In the genomic region with DNA sequence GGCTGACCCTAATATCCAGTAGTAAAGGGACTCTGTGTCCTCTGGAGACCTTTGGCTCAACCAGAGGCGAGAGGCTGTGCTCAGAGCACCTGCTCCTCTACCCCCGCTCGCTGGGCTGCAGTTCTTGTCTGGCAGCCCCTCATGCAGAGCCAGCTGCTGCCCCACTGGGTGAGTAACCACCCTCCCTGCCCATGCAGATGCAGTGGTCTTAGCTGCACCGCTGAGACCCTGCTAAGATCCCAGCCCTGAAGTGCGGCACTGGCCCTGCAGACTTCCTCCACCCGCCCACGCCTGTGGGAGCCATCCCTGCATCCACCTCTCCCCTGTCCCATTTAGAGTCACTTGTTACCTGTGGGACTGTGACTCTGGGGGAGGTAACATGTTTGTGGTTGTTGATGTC, we compare ENCODE assay signal across 18 cellular contexts.
A peak's percentile ranks its signal among the peaks of the same experiment; 100 is the strongest.
DNase-seq lines count a peak whose midpoint lies in the region; ATAC-seq and TF ChIP-seq lines count a peak whose summit lies in the region.
"Had no signal": no experiment of that assay in that cellular context is flagged by ENCODE, and none has a peak within 500 bp of the region (broad histone marks: within the 10 kb centered on the region; RNA-seq: fewer than 3 reads in every experiment).

No MANE protein-coding gene starts in this region.

- intact Hi-C loops in CD14-positive monocyte (cut with micrococcal nuclease): no loop called here

- H3K4me1 Mint-ChIP-seq in CD14-positive monocyte (no peaks in the 10 kb centered on the region), WTC11 (peaks cover 11% of the 10 kb centered on the region)
- H3K4me1 Mint-ChIP-seq: B cell had no signal

- H3K9me3 Mint-ChIP-seq in CD14-positive monocyte: peaks cover 0 to 3% (median 0%) of the 10 kb centered on the region in 7 donors
- H3K9me3 Mint-ChIP-seq in WTC11: peaks cover 36% of the 10 kb centered on the region
- H3K9me3 Mint-ChIP-seq: CD8-positive, alpha-beta T cell had no signal

- H3K27ac Mint-ChIP-seq in CD14-positive monocyte: no peak overlapping the region
- H3K27ac Mint-ChIP-seq in WTC11: peak overlapping the region; percentile 49; the same call in 1 of the 2 replicates
- H3K27ac Mint-ChIP-seq: B cell; CD8-positive, alpha-beta T cell; HFFc6 had no signal

- CTCF ChIA-PET in WTC11 (lab: Charles Lee): interaction anchor here (0.9 to 1.8 kb wide), 3 partner anchors 89 to 204 kb away, joined by 4 to 6 read pairs (median 4); no protein-coding TSS in a partner anchor
- CTCF ChIA-PET in RWPE1 (lab: Yijun Ruan, JAX): no interaction called here

- H3K27me3 Mint-ChIP-seq in CD14-positive monocyte (ENCODE audit: low read depth in 3 of 3) (peaks cover 5 to 6% (median 5%) of the 10 kb centered on the region in 3 donors), WTC11 (ENCODE audit: low read depth) (peaks cover 5% of the 10 kb centered on the region; the same call in 1 of the 2 replicates)

- DNase-seq in CD14-positive monocyte (ENCODE audit: low spot score) (peak; percentile 15), WTC11 (ENCODE audit: low spot score) (no peak), islet precursor cell (peak; percentile 49), NCI-H2107 (lab: John Stamatoyannopoulos, UW) (no peak), RWPE1 (ENCODE audit: low spot score) (no peak)
- DNase-seq in stimulated activated CD8-positive, alpha-beta memory T cell treated with anti-CD3 and anti-CD28 coated beads, Interleukin-4, amount 100 ng/mL, for 48 hours: peak; percentile 2
- no peak for DNase-seq in activated T-cell treated with anti-CD3 and anti-CD28 coated beads, Interleukin-2, amount 50 U/mL, for 48 hours
- DNase-seq: ACHN; CD8-positive, alpha-beta T cell; COR-L47; DMS153; DMS79 treated with DMSO at 0.1 percent for 48 hours; EL; HCEC 1CT; HFFc6 had no signal

- no peak overlapping the region for H3K4me3 Mint-ChIP-seq in CD14-positive monocyte
- no peak overlapping the region for H3K4me3 Mint-ChIP-seq in WTC11
- H3K4me3 Mint-ChIP-seq: B cell; CD8-positive, alpha-beta T cell; HFFc6 had no signal

- H3K36me3 Mint-ChIP-seq in CD14-positive monocyte: no peaks in the 10 kb centered on the region
- peaks cover 11% of the 10 kb centered on the region; the same call in 1 of the 2 replicates for H3K36me3 Mint-ChIP-seq in WTC11
- H3K36me3 Mint-ChIP-seq: CD8-positive, alpha-beta T cell had no signal

- TF ChIP-seq CTCF in CD14-positive monocyte (IDR thresholded peaks at IDR 0.05): no peak
- no peak for TF ChIP-seq CTCF in WTC11 (IDR thresholded peaks at IDR 0.05)
- TF ChIP-seq CTCF in RWPE1 (conservative IDR thresholded peaks at IDR 0.05; ENCODE audit: low read depth): no peak

- ATAC-seq in WTC11: peak; percentile 67
- ATAC-seq: CD8-positive, alpha-beta T cell had no signal

- POLR2A ChIA-PET in WTC11 (lab: Charles Lee): interaction anchor here (0.6 kb wide), 1 partner anchor 218 kb away, joined by 6 read pairs; no protein-coding TSS in a partner anchor
- POLR2A ChIA-PET in RWPE1 (lab: Yijun Ruan, JAX; ENCODE audit: low non-redundant PET): no interaction called here

- H3K27ac ChIP-seq in RWPE1: no peak overlapping the region
- H3K27ac ChIP-seq: C4-2B, HL-60 had no signal

TF ChIP-seq in WTC11, 78 proteins besides CTCF, POLR2A, EP300 and RAD21:
- TF ChIP-seq TCF7 (CRISPR knock-in tag; IDR thresholded peaks at IDR 0.05; ENCODE audit: low read depth): no peak
- TF ChIP-seq, protein P1, sequence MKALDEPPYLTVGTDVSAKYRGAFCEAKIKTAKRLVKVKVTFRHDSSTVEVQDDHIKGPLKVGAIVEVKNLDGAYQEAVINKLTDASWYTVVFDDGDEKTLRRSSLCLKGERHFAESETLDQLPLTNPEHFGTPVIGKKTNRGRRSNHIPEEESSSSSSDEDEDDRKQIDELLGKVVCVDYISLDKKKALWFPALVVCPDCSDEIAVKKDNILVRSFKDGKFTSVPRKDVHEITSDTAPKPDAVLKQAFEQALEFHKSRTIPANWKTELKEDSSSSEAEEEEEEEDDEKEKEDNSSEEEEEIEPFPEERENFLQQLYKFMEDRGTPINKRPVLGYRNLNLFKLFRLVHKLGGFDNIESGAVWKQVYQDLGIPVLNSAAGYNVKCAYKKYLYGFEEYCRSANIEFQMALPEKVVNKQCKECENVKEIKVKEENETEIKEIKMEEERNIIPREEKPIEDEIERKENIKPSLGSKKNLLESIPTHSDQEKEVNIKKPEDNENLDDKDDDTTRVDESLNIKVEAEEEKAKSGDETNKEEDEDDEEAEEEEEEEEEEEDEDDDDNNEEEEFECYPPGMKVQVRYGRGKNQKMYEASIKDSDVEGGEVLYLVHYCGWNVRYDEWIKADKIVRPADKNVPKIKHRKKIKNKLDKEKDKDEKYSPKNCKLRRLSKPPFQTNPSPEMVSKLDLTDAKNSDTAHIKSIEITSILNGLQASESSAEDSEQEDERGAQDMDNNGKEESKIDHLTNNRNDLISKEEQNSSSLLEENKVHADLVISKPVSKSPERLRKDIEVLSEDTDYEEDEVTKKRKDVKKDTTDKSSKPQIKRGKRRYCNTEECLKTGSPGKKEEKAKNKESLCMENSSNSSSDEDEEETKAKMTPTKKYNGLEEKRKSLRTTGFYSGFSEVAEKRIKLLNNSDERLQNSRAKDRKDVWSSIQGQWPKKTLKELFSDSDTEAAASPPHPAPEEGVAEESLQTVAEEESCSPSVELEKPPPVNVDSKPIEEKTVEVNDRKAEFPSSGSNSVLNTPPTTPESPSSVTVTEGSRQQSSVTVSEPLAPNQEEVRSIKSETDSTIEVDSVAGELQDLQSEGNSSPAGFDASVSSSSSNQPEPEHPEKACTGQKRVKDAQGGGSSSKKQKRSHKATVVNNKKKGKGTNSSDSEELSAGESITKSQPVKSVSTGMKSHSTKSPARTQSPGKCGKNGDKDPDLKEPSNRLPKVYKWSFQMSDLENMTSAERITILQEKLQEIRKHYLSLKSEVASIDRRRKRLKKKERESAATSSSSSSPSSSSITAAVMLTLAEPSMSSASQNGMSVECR (CRISPR knock-in tag; IDR thresholded peaks at IDR 0.05; ENCODE audit: borderline replicate concordance): no peak
- no peak for TF ChIP-seq SMAD3 (CRISPR knock-in tag; IDR thresholded peaks at IDR 0.05; ENCODE audit: borderline replicate concordance)
- TF ChIP-seq GRHL2 (CRISPR knock-in tag; IDR thresholded peaks at IDR 0.05; ENCODE audit: insufficient replicate concordance, severe bottlenecking): no peak
- no peak for TF ChIP-seq NFATC4 (CRISPR knock-in tag; IDR thresholded peaks at IDR 0.05)
- no peak for TF ChIP-seq ZNF396 (CRISPR knock-in tag; IDR thresholded peaks at IDR 0.05; ENCODE audit: borderline replicate concordance)
- TF ChIP-seq, protein P2, sequence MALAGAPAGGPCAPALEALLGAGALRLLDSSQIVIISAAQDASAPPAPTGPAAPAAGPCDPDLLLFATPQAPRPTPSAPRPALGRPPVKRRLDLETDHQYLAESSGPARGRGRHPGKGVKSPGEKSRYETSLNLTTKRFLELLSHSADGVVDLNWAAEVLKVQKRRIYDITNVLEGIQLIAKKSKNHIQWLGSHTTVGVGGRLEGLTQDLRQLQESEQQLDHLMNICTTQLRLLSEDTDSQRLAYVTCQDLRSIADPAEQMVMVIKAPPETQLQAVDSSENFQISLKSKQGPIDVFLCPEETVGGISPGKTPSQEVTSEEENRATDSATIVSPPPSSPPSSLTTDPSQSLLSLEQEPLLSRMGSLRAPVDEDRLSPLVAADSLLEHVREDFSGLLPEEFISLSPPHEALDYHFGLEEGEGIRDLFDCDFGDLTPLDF (CRISPR knock-in tag; IDR thresholded peaks at IDR 0.05): no peak

Comparison
In these comparisons a context has a peak if more than half of its experiments do, and no peak if none do; other contexts are left out.
1. DNase-seq: peak in CD14-positive monocyte (single experiment), islet precursor cell (single experiment) and stimulated activated CD8-positive, alpha-beta memory T cell treated with anti-CD3 and anti-CD28 coated beads, Interleukin-4, amount 100 ng/mL, for 48 hours (single experiment); none in WTC11 (single experiment), NCI-H2107 (single experiment), RWPE1 (single experiment) and activated T-cell treated with anti-CD3 and anti-CD28 coated beads, Interleukin-2, amount 50 U/mL, for 48 hours (0 of 2).